16 cellular contexts compared by ENCODE assay signal in genomic region chr7:92875719-92876118, GRCh38. TPM values are rescaled to one million over a fixed set of nuclear protein-coding genes. Genes with fewer than 3 reads are reported as not detected.
DNase-seq lines count a peak whose midpoint lies in the region; ATAC-seq and FAIRE-seq lines count a peak whose summit lies in the region.
"Had no signal": no experiment of that assay in that cellular context is flagged by ENCODE, and none has a peak within 500 bp of the region (broad histone marks: within the 10 kb centered on the region; RNA-seq: fewer than 3 reads in every experiment).

No MANE protein-coding gene starts in this region.

- FAIRE-seq in urothelium cell line (lab: Jason Lieb, UNC) = peak; percentile 68

- peak overlapping the region; percentile 47 for H3K27ac ChIP-seq in epithelial cell of prostate
- H3K27ac ChIP-seq: ascending aorta, C4-2B, gastroesophageal sphincter, testis had no signal

- DNase-seq in stimulated activated CD4-positive, alpha-beta T cell treated with anti-CD3 and anti-CD28 coated beads, Interleukin-1b, Interleukin-23, amount 100 ng/mL, for 48 hours = peak; percentile 34
- DNase-seq in stimulated activated CD4-positive, alpha-beta T cell treated with anti-CD3 and anti-CD28 coated beads, Interleukin-2, amount 100 ng/mL, for 48 hours = no peak
- peak; percentile 70 for DNase-seq in M059J (ENCODE audit: low read depth)
- DNase-seq in epithelial cell of prostate (ENCODE audit: low read depth, low spot score) = peak; percentile 75
- peak; percentile 72 for DNase-seq in urothelium cell line (ENCODE audit: low spot score)
- no peak for DNase-seq in AG08396 (ENCODE audit: low spot score)
- DNase-seq: activated CD8-positive, alpha-beta memory T cell treated with anti-CD3 and anti-CD28 coated beads for 24 hours; effector CD4-positive, alpha-beta T cell; KG1; NCI-H2029 treated with DMSO at 0.1 percent for 48 hours; testis had no signal

- no peak for ATAC-seq in GM21619 (IDR thresholded peaks at IDR 0.05; ENCODE audit: unreplicated experiment)
- ATAC-seq in HG03280 (IDR thresholded peaks at IDR 0.05; ENCODE audit: unreplicated experiment) = no peak
- ATAC-seq: gastroesophageal sphincter had no signal

RNA-seq across cellular contexts. Expression of gene CDK6, which starts 39.3 kb away (rescaled TPM):
- 25.8 and 43.3 TPM in 2 replicates for total RNA-seq in M059J (2014; rRNA removed; shearing (Covaris generic))

Comparison
In these comparisons a context has a peak if more than half of its experiments do, and no peak if none do; other contexts are left out.
1. DNase-seq: peak in stimulated activated CD4-positive, alpha-beta T cell treated with anti-CD3 and anti-CD28 coated beads, Interleukin-1b, Interleukin-23, amount 100 ng/mL, for 48 hours (single experiment), M059J (single experiment), epithelial cell of prostate (single experiment) and urothelium cell line (single experiment); none in stimulated activated CD4-positive, alpha-beta T cell treated with anti-CD3 and anti-CD28 coated beads, Interleukin-2, amount 100 ng/mL, for 48 hours (0 of 2) and AG08396 (single experiment).